Comparison of ENCODE assay signal across 1 cellular context in genomic region chr6:14464049-14464448, GRCh38.
TF ChIP-seq lines count a peak whose summit lies in the region.

No MANE protein-coding gene starts in this region.

TF ChIP-seq in GM23338, 12 proteins besides CTCF, POLR2A, EP300 and RAD21 (continued from another document):
- TF ChIP-seq ZNF114 (CRISPR knock-in tag; IDR thresholded peaks at IDR 0.05) (no peak), ETS1 (IDR thresholded peaks at IDR 0.05) (no peak)
